Comparison of ENCODE assay signal across 8 cellular contexts in the genomic region with DNA sequence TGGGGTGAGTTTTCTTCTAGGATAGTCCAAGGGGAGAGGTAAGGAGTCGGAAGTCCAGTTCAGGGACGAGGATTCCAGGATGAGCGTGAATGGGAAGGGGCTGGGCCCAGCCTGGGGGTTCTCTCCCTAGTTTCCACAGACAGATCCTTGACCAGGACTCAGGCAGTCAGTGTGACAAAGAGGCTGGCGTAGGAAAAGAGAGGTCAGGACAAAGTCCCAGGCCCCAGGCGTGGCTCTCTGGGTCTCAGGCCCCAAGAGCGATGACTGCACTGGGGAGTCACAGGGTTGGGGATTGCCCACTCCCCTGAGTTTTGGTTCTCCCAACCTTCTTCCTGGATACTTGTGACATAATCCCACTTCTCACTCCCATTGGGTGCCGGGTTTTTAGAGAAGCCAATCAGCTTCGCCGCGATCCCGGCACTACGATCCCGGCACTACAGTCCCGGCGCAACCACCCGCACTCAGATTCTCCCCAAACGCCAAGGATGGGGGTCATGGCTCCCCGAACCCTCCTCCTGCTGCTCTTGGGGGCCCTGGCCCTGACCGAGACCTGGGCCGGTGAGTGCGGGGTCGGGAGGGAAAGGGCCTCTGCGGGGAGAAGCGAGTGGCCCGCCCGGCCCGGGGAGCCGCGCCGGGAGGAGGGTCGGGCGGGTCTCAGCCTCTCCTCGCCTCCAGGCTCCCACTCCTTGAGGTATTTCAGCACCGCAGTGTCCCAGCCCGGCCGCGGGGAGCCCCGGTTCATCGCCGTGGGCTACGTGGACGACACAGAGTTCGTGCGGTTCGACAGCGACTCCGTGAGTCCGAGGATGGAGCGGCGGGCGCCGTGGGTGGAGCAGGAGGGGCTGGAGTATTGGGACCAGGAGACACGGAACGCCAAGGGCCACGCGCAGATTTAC. TPM values are rescaled to one million over a fixed set of nuclear protein-coding genes. Genes with fewer than 3 reads are reported as not detected.
DNase-seq lines count a peak whose midpoint lies in the region; ATAC-seq and TF ChIP-seq lines count a peak whose summit lies in the region.

No MANE protein-coding gene starts in this region.

- peak; percentile 41 for TF ChIP-seq CTCF in AG10803 (conservative IDR thresholded peaks at IDR 0.05; ENCODE audit: low read length)

- H3K27ac ChIP-seq in esophagus (ENCODE audit: low read depth in 2 of 2, low read length in 1 of 2) (peak overlapping the region; percentile 59 to 78), mucosa of rectum (ENCODE audit: low read depth in 2 of 2, low read length in 2 of 2) (peak overlapping the region; percentile 41 to 77)

- H3K36me3 ChIP-seq in esophagus (ENCODE audit: control insufficient read depth in 2 of 2, insufficient read depth in 2 of 2, low read length in 1 of 2), result no peaks in the 10 kb centered on the region
- no peaks in the 10 kb centered on the region for H3K36me3 ChIP-seq in mucosa of rectum (ENCODE audit: control insufficient read depth in 2 of 2, insufficient read depth in 2 of 2, low read length in 2 of 2)

- H3K9me3 ChIP-seq in esophagus (ENCODE audit: control insufficient read depth in 2 of 2, insufficient read depth in 1 of 2, low read depth in 1 of 2, low read length in 1 of 2), result no peaks in the 10 kb centered on the region
- no peaks in the 10 kb centered on the region for H3K9me3 ChIP-seq in mucosa of rectum (ENCODE audit: control insufficient read depth in 2 of 2, low read length in 2 of 2)

- H3K4me1 ChIP-seq in esophagus (ENCODE audit: control insufficient read depth in 2 of 2, insufficient read depth in 2 of 2, low read length in 1 of 2) (peaks cover 3 to 4% of the 10 kb centered on the region in 2 donors), mucosa of rectum (ENCODE audit: control insufficient read depth in 2 of 2, insufficient read depth in 2 of 2, low read length in 2 of 2) (peaks cover 4 to 8% of the 10 kb centered on the region in 2 donors)

- H3K4me3 ChIP-seq in AG10803 (ENCODE audit: low read length), result peak overlapping the region; percentile 82
- peak overlapping the region; percentile 62 to 87 for H3K4me3 ChIP-seq in esophagus (ENCODE audit: low read depth in 1 of 2, low read length in 2 of 2)
- H3K4me3 ChIP-seq in mucosa of rectum (ENCODE audit: low read length in 2 of 2), result peak overlapping the region; percentile 78 to 82

- peak; percentile 72 for DNase-seq in AG10803 (ENCODE audit: low read depth)
- peak; percentile 57 for DNase-seq in NCI-H82 treated with DMSO at 0.1 percent for 48 hours (lab: John Stamatoyannopoulos, UW; ENCODE audit: unreplicated experiment)
- peak; percentile 59 for DNase-seq in activated T-cell treated with anti-CD3 and anti-CD28 coated beads for 4 hours
- DNase-seq in stimulated activated CD8-positive, alpha-beta memory T cell treated with anti-CD3 and anti-CD28 coated beads, Interleukin-4, amount 100 ng/mL, for 4 hours (ENCODE audit: low read depth in 2 of 2, low spot score in 1 of 2), result peak; percentile 27 to 34

- H3K9ac ChIP-seq in mucosa of rectum (ENCODE audit: low read depth in 1 of 2, low read length in 2 of 2), result peak overlapping the region; percentile 66 to 78

- WGBS in esophagus, 2 donors, result 1% methylated on average over 55 to 56 of the region's 56 CpGs

- ATAC-seq in GM18907 (IDR thresholded peaks at IDR 0.05; ENCODE audit: unreplicated experiment), result peak; percentile 94
- peak; percentile 84 for ATAC-seq in HG03139 (IDR thresholded peaks at IDR 0.05; ENCODE audit: unreplicated experiment)

- H3K27me3 ChIP-seq in esophagus (ENCODE audit: control insufficient read depth in 1 of 2, insufficient read depth in 2 of 2, low read length in 2 of 2) (no peaks in the 10 kb centered on the region), mucosa of rectum (ENCODE audit: control insufficient read depth in 2 of 2, insufficient read depth in 2 of 2, low read length in 2 of 2) (peaks cover 0 to 4% of the 10 kb centered on the region in 2 donors)

RNA-seq across cellular contexts. Expression of a gene that starts 46.2 kb away (rescaled TPM):
- 10 to 100 TPM; 33.3 to 40.2 TPM for polyA plus RNA-seq in esophagus

Comparison
In these comparisons a context has a peak if more than half of its experiments do, and no peak if none do; other contexts are left out.
1. Peak in every context shown above with its lines: DNase-seq, ATAC-seq, H3K4me3 ChIP-seq and H3K27ac ChIP-seq.